Comparison of ENCODE assay signal across 20 cellular contexts in the genomic region with DNA sequence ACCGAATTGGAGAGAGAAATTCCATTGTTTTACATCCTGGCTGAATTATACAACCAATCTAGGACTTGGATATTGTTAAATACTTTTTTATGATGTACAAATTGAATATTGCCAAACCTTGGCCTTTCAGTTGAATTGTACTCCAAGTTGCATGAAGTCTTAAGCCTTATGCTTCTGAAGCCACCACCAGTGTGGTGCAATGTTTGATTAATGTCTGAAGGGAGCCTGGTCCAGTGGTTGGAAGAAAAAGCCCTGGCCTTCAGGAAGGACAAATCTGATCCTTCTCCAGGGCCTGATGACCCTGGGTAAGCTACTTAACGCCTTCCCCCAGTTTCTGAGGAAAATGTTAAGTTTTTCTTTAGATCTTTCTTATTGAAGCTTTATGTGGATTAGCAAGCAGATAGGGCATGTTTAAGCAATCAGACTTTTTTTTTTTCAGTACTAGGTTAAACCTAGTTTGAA.
A peak's percentile ranks its signal among the peaks of the same experiment; 100 is the strongest.
DNase-seq lines count a peak whose midpoint lies in the region; ATAC-seq and TF ChIP-seq lines count a peak whose summit lies in the region.
"Had no signal": no experiment of that assay in that cellular context is flagged by ENCODE, and none has a peak within 500 bp of the region (broad histone marks: within the 10 kb centered on the region; RNA-seq: fewer than 3 reads in every experiment).

No MANE protein-coding gene starts in this region.

- H3K4me1 Mint-ChIP-seq in WTC11: peaks cover 37% of the 10 kb centered on the region
- H3K4me1 Mint-ChIP-seq in stimulated activated effector memory CD8-positive, alpha-beta T cell treated with anti-CD3 and anti-CD28 coated beads, Interleukin-12 subunit alpha, Interleukin-12 subunit beta, amount 100 ng/mL, for 72 hours: peaks cover 14% of the 10 kb centered on the region

- H3K9me3 ChIP-seq in mammary epithelial cell (replicated peaks; ENCODE audit: insufficient read depth, low read length) (no peaks in the 10 kb centered on the region), breast epithelium (no peaks in the 10 kb centered on the region), skeletal muscle satellite cell (replicated peaks; ENCODE audit: low read length) (no peaks in the 10 kb centered on the region)
- H3K9me3 ChIP-seq: ascending aorta; BLaER1 treated with 17β-estradiol and CSF1 and Interleukin-3, amounts not matched to agents 10 nM and 100 nM; right atrium auricular region; thoracic aorta had no signal

- H3K4me3 Mint-ChIP-seq in WTC11: no peak overlapping the region
- no peak overlapping the region for H3K4me3 Mint-ChIP-seq in stimulated activated effector memory CD8-positive, alpha-beta T cell treated with anti-CD3 and anti-CD28 coated beads, Interleukin-12 subunit alpha, Interleukin-12 subunit beta, amount 100 ng/mL, for 72 hours
- H3K4me3 Mint-ChIP-seq: activated CD4-positive, alpha-beta memory T cell treated with anti-CD3 and anti-CD28 coated beads, Interleukin-2, amount 10 ng/mL, durations not matched to agents 7 days and 5 days; naive B cell; stimulated activated memory B cell treated with anti-CD40 and anti-IgM and Interleukin-4, amounts not matched to agents 10 μg/mL and 1 μg/mL and 100 μg/mL, for 72 hours; T-helper 2 cell treated with Interferon-gamma antibody and Interleukin-4, amounts not matched to agents 5 μg/mL and 100 μg/mL, for 36 hours had no signal

- no peaks in the 10 kb centered on the region for H4K20me1 ChIP-seq in mammary epithelial cell (ENCODE audit: insufficient read depth, low read length)

- H3K4me3 ChIP-seq in mammary epithelial cell (replicated peaks in 1 of 3; ENCODE audit: insufficient read depth in 1 of 3, low read depth in 2 of 3, low read length in 3 of 3) (no peak overlapping the region), breast epithelium (no peak overlapping the region), fibroblast of villous mesenchyme (ENCODE audit: low read depth, low read length) (no peak overlapping the region), skeletal muscle satellite cell (ENCODE audit: low read length) (no peak overlapping the region)
- H3K4me3 ChIP-seq: ascending aorta; BLaER1 treated with 17β-estradiol and CSF1 and Interleukin-3, amounts not matched to agents 10 nM and 100 nM; right atrium auricular region; thoracic aorta had no signal

- peaks cover 15% of the 10 kb centered on the region for H3K4me1 ChIP-seq in mammary epithelial cell (ENCODE audit: insufficient read depth, low read length)
- peaks cover 0 to 4% of the 10 kb centered on the region in 2 donors for H3K4me1 ChIP-seq in breast epithelium
- H3K4me1 ChIP-seq in skeletal muscle satellite cell (ENCODE audit: control insufficient read depth, insufficient read depth, low read length): peaks cover 19% of the 10 kb centered on the region

- BruUV-seq in mammary epithelial cell (replicated peaks; lab: Mats Ljungman, UMichigan): no TSS peak

- intact Hi-C loops in mammary epithelial cell (cut with micrococcal nuclease) (loop anchor here (5.0 kb wide), 1 partner anchor 273 kb away; no protein-coding TSS in a partner anchor), breast epithelium (cut with DNase I; ENCODE audit: low total_unique reads) (no loop called here)

- dilution Hi-C loops in mammary epithelial cell (cut with HindIII; ENCODE audit: low sequenced_read_pairs): no loop called here

- H3K27me3 Mint-ChIP-seq in WTC11 (ENCODE audit: low read depth): no peaks in the 10 kb centered on the region
- H3K27me3 Mint-ChIP-seq: activated CD4-positive, alpha-beta memory T cell treated with anti-CD3 and anti-CD28 coated beads, Interleukin-2, amount 10 ng/mL, durations not matched to agents 7 days and 5 days; naive B cell; stimulated activated memory B cell treated with anti-CD40 and anti-IgM and Interleukin-4, amounts not matched to agents 10 μg/mL and 1 μg/mL and 100 μg/mL, for 72 hours had no signal

- ATAC-seq in WTC11: no peak
- ATAC-seq in stimulated activated effector memory CD8-positive, alpha-beta T cell treated with anti-CD3 and anti-CD28 coated beads, Interleukin-12 subunit alpha, Interleukin-12 subunit beta, amount 100 ng/mL, for 72 hours: no peak
- no peak for ATAC-seq in GM18517 (IDR thresholded peaks at IDR 0.05; ENCODE audit: unreplicated experiment)
- ATAC-seq: stimulated activated memory B cell treated with anti-CD40 and anti-IgM and Interleukin-4, amounts not matched to agents 10 μg/mL and 1 μg/mL and 100 μg/mL, for 72 hours had no signal

- H3K27ac Mint-ChIP-seq in WTC11: peak overlapping the region; percentile 58; the same call in 1 of the 2 replicates
- no peak overlapping the region for H3K27ac Mint-ChIP-seq in stimulated activated effector memory CD8-positive, alpha-beta T cell treated with anti-CD3 and anti-CD28 coated beads, Interleukin-12 subunit alpha, Interleukin-12 subunit beta, amount 100 ng/mL, for 72 hours
- H3K27ac Mint-ChIP-seq: activated CD4-positive, alpha-beta memory T cell treated with anti-CD3 and anti-CD28 coated beads, Interleukin-2, amount 10 ng/mL, durations not matched to agents 7 days and 5 days; stimulated activated memory B cell treated with anti-CD40 and anti-IgM and Interleukin-4, amounts not matched to agents 10 μg/mL and 1 μg/mL and 100 μg/mL, for 72 hours; T-helper 2 cell treated with Interferon-gamma antibody and Interleukin-4, amounts not matched to agents 5 μg/mL and 100 μg/mL, for 36 hours had no signal

- in situ Hi-C loops in mammary epithelial cell (cut with MboI; ENCODE audit: low sequenced_read_pairs in 2 of 2): no loop called here

- no peak for TF ChIP-seq POLR2A in breast epithelium (IDR thresholded peaks at IDR 0.05)

- no peak for DNase-seq in mammary epithelial cell
- DNase-seq in breast epithelium (ENCODE audit: low spot score in 2 of 2): no peak
- DNase-seq in WTC11 (ENCODE audit: low spot score): no peak
- DNase-seq in fibroblast of villous mesenchyme (ENCODE audit: low read depth): peak; percentile 92
- DNase-seq in NCI-H345 treated with DMSO at 0.1 percent for 48 hours (lab: John Stamatoyannopoulos, UW; ENCODE audit: unreplicated experiment): no peak
- DNase-seq in stimulated activated effector memory CD8-positive, alpha-beta T cell treated with anti-CD3 and anti-CD28 coated beads, Interleukin-12 subunit alpha, Interleukin-12 subunit beta, amount 100 ng/mL, for 72 hours (ENCODE audit: low spot score in 2 of 2): no peak
- DNase-seq: activated CD4-positive, alpha-beta memory T cell treated with anti-CD3 and anti-CD28 coated beads, Interleukin-2, amount 10 ng/mL, durations not matched to agents 7 days and 5 days; activated CD4-positive, CD25-positive, alpha-beta regulatory T cell; activated naive CD4-positive, alpha-beta T cell; naive B cell; NCI-H510A had no signal

- no peak overlapping the region for H3K9ac ChIP-seq in mammary epithelial cell (ENCODE audit: insufficient read depth, low read length)
- H3K9ac ChIP-seq in skeletal muscle satellite cell (ENCODE audit: low read depth, low read length): no peak overlapping the region
- H3K9ac ChIP-seq: BLaER1 treated with 17β-estradiol and CSF1 and Interleukin-3, amounts not matched to agents 10 nM and 100 nM; KMS-11 had no signal

- POLR2A ChIA-PET in WTC11 (lab: Charles Lee): no interaction called here

- no peaks in the 10 kb centered on the region for H3K79me2 ChIP-seq in mammary epithelial cell (ENCODE audit: insufficient read depth, low read length)

- H3K27me3 ChIP-seq in mammary epithelial cell (ENCODE audit: insufficient read depth, low read length): no peaks in the 10 kb centered on the region
- H3K27me3 ChIP-seq in breast epithelium: no peaks in the 10 kb centered on the region
- no peaks in the 10 kb centered on the region for H3K27me3 ChIP-seq in skeletal muscle satellite cell (ENCODE audit: control insufficient read depth, insufficient read depth, low read length)
- H3K27me3 ChIP-seq: ascending aorta; BLaER1 treated with 17β-estradiol and CSF1 and Interleukin-3, amounts not matched to agents 10 nM and 100 nM; right atrium auricular region had no signal

- 0 out of 2 replicates have a peak, but pooled peaks cover 10% of the 10 kb centered on the region for H3K36me3 Mint-ChIP-seq in WTC11
- H3K36me3 Mint-ChIP-seq in stimulated activated effector memory CD8-positive, alpha-beta T cell treated with anti-CD3 and anti-CD28 coated beads, Interleukin-12 subunit alpha, Interleukin-12 subunit beta, amount 100 ng/mL, for 72 hours: peaks cover 43% of the 10 kb centered on the region

- CTCF ChIA-PET in mammary epithelial cell (lab: Charles Lee; ENCODE audit: low non-redundant PET) (interaction anchor here (0.7 kb wide), 1 partner anchor 300 kb away, joined by 9 read pairs; no protein-coding TSS in a partner anchor), WTC11 (lab: Charles Lee) (interaction anchor here (1.5 kb wide), 2 partner anchors 167 to 278 kb away, joined by 4 to 6 read pairs; no protein-coding TSS in a partner anchor)

- H3K4me2 ChIP-seq in mammary epithelial cell (ENCODE audit: insufficient read depth, low read depth, low read length) (peak overlapping the region; percentile 34), skeletal muscle satellite cell (ENCODE audit: low read length) (peak overlapping the region; percentile 6)
- H3K4me2 ChIP-seq: KMS-11 had no signal

- H3K9me3 Mint-ChIP-seq in WTC11: no peaks in the 10 kb centered on the region
- no peaks in the 10 kb centered on the region for H3K9me3 Mint-ChIP-seq in stimulated activated effector memory CD8-positive, alpha-beta T cell treated with anti-CD3 and anti-CD28 coated beads, Interleukin-12 subunit alpha, Interleukin-12 subunit beta, amount 100 ng/mL, for 72 hours
- H3K9me3 Mint-ChIP-seq: activated CD4-positive, alpha-beta memory T cell treated with anti-CD3 and anti-CD28 coated beads, Interleukin-2, amount 10 ng/mL, durations not matched to agents 7 days and 5 days; naive B cell; stimulated activated memory B cell treated with anti-CD40 and anti-IgM and Interleukin-4, amounts not matched to agents 10 μg/mL and 1 μg/mL and 100 μg/mL, for 72 hours; T-helper 2 cell treated with Interferon-gamma antibody and Interleukin-4, amounts not matched to agents 5 μg/mL and 100 μg/mL, for 36 hours had no signal

- H3K27ac ChIP-seq in mammary epithelial cell (ENCODE audit: insufficient read depth, low read depth, low read length): no peak overlapping the region
- peak overlapping the region in 1 of 2 donors; percentile 40 for H3K27ac ChIP-seq in breast epithelium
- H3K27ac ChIP-seq: ascending aorta; BLaER1 treated with 17β-estradiol and CSF1 and Interleukin-3, amounts not matched to agents 10 nM and 100 nM; KMS-11; right atrium auricular region; thoracic aorta had no signal

- 98% methylated on average over 2 of the region's 2 CpGs for WGBS in mammary epithelial cell (ENCODE audit: low coverage, missing lambda C conversion rate)

- H3K36me3 ChIP-seq in mammary epithelial cell (ENCODE audit: insufficient read depth, low read length) (peaks cover 2% of the 10 kb centered on the region), breast epithelium (no peaks in the 10 kb centered on the region), skeletal muscle satellite cell (ENCODE audit: insufficient read depth, low read length) (peaks cover 2% of the 10 kb centered on the region)
- H3K36me3 ChIP-seq: right atrium auricular region, thoracic aorta had no signal

- H2AFZ ChIP-seq in mammary epithelial cell (ENCODE audit: low read depth, low read length): no peak overlapping the region

- no peak for TF ChIP-seq CTCF in mammary epithelial cell (conservative IDR thresholded peaks at IDR 0.05 in 1 of 2, IDR thresholded peaks at IDR 0.05 in 1 of 2; ENCODE audit: extremely low read depth in 1 of 2, insufficient read depth in 1 of 2, low read depth in 1 of 2, low read length in 2 of 2)
- TF ChIP-seq CTCF in breast epithelium (IDR thresholded peaks at IDR 0.05): no peak
- no peak for TF ChIP-seq CTCF in WTC11 (IDR thresholded peaks at IDR 0.05)
- TF ChIP-seq CTCF in fibroblast of villous mesenchyme (IDR thresholded peaks at IDR 0.05; ENCODE audit: insufficient read depth, low read depth, low read length): no peak
